ENCODE assay signal across 29 cellular contexts in the genomic region with DNA sequence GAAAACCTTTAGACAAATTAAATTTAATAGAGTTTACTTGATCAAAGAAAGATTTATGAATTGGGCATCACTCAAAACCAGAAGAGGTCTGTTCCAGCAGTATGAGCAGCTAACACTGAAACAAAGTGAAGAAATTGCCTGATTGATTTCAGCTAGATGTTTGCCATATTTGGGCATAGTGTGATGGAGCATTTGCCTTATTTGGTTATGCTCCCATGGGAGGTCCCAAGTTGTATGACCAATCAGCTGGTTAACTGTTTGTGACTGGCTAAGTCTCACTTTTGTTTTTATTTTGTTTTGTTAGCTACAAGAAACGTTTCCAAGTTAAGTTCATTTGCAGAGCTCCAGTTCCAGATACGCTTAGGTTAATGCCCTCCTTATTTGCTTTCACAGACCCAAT. TPM values are rescaled to one million over a fixed set of nuclear protein-coding genes. Genes with fewer than 3 reads are reported as not detected.
DNase-seq lines count a peak whose midpoint lies in the region; ATAC-seq, FAIRE-seq and TF ChIP-seq lines count a peak whose summit lies in the region.
"Had no signal": no experiment of that assay in that cellular context is flagged by ENCODE, and none has a peak within 500 bp of the region (broad histone marks: within the 10 kb centered on the region; RNA-seq: fewer than 3 reads in every experiment).

No MANE protein-coding gene starts in this region.

- H3K9me3 Mint-ChIP-seq in activated CD4-positive, alpha-beta T cell treated with anti-CD3 and anti-CD28 coated beads for 36 hours (ENCODE audit: low read depth) = no peaks in the 10 kb centered on the region
- H3K9me3 Mint-ChIP-seq: activated naive CD4-positive, alpha-beta T cell treated with anti-CD3 and anti-CD28 coated beads, Interleukin-2, amount 10 ng/mL, durations not matched to agents 7 days and 5 days; H9; natural killer cell had no signal

- TF ChIP-seq RAD21 in K562 (CRISPR knock-in tag; conservative IDR thresholded peaks at IDR 0.05 in 1 of 2, IDR thresholded peaks at IDR 0.05 in 1 of 2) = no peak

- CTCF ChIA-PET in activated CD4-positive, alpha-beta T cell treated with anti-CD3 and anti-CD28 coated beads for 36 hours (lab: Charles Lee) = interaction anchor here (1.0 to 1.3 kb wide), 2 partner anchors 27 to 36 kb away, joined by 3 to 4 read pairs; no protein-coding TSS in a partner anchor
- CTCF ChIA-PET in K562 (lab: Yijun Ruan, JAX; ENCODE audit: low intra/inter-chr PET ratio) = no interaction called here

- intact Hi-C loops in activated CD4-positive, alpha-beta T cell treated with anti-CD3 and anti-CD28 coated beads for 36 hours (cut with DNase I, micrococcal nuclease) = no loop called here
- intact Hi-C loops in K562 (cut with micrococcal nuclease) = no loop called here

- DNase-seq in activated CD4-positive, alpha-beta T cell treated with anti-CD3 and anti-CD28 coated beads for 36 hours = no peak
- no peak for DNase-seq in activated CD4-positive, alpha-beta T cell treated with anti-CD3 and anti-CD28 coated beads, Interleukin-2, amount 50 U/mL, for 4 hours
- DNase-seq in Karpas-422 (peak; percentile 53), K562 (ENCODE audit: extremely low read depth in 1 of 4, low spot score in 3 of 4) (no peak), stromal cell of bone marrow (ENCODE audit: low read depth) (peak; percentile 4)
- DNase-seq: 8988T; activated CD4-positive, alpha-beta T cell treated with anti-CD3 and anti-CD28 coated beads, Interleukin-2, amount 10 ng/mL, durations not matched to agents 7 days and 5 days; activated CD8-positive, alpha-beta memory T cell treated with anti-CD3 and anti-CD28 coated beads, Interleukin-2, amount 10 ng/mL, durations not matched to agents 7 days and 5 days; activated naive CD4-positive, alpha-beta T cell treated with anti-CD3 and anti-CD28 coated beads, Interleukin-2, amount 10 ng/mL, durations not matched to agents 7 days and 5 days; activated T-cell treated with anti-CD3 and anti-CD28 coated beads, Interleukin-2, amount 50 U/mL, for 72 hours; amniotic stem cell; brain microvascular endothelial cell; DMS153; H9; IMR-90; kidney; natural killer cell; NCI-H1436; NCI-H510A; retina; small intestine; stomach; tibial artery; WERI-Rb-1 had no signal

- no peaks in the 10 kb centered on the region for H3K9me1 ChIP-seq in K562 (ENCODE audit: control insufficient read depth, insufficient read depth, low read length)

- H3K9ac ChIP-seq in Karpas-422 (ENCODE audit: low read length) (no peak overlapping the region), K562 (ENCODE audit: insufficient read depth in 1 of 2, low read depth in 2 of 2, low read length in 2 of 2) (no peak overlapping the region)

- no peak for TF ChIP-seq POLR2A in K562 (conservative IDR thresholded peaks at IDR 0.05)

- TF ChIP-seq EP300 in K562 (IDR thresholded peaks at IDR 0.05; ENCODE audit: low read length) = no peak

- H3K79me2 ChIP-seq in Karpas-422 (ENCODE audit: low read length) = no peaks in the 10 kb centered on the region
- no peaks in the 10 kb centered on the region for H3K79me2 ChIP-seq in K562 (ENCODE audit: control insufficient read depth, insufficient read depth, low read length)

- H3K4me1 Mint-ChIP-seq in activated CD4-positive, alpha-beta T cell treated with anti-CD3 and anti-CD28 coated beads for 36 hours = no peaks in the 10 kb centered on the region
- H3K4me1 Mint-ChIP-seq: activated CD4-positive, alpha-beta T cell treated with anti-CD3 and anti-CD28 coated beads, Interleukin-2, amount 10 ng/mL, durations not matched to agents 7 days and 5 days; activated naive CD4-positive, alpha-beta T cell treated with anti-CD3 and anti-CD28 coated beads, Interleukin-2, amount 10 ng/mL, durations not matched to agents 7 days and 5 days; B cell; natural killer cell had no signal

- no peaks in the 10 kb centered on the region for H4K20me1 ChIP-seq in Karpas-422 (ENCODE audit: insufficient read depth, low read depth, low read length)
- no peaks in the 10 kb centered on the region for H4K20me1 ChIP-seq in K562 (replicated peaks; ENCODE audit: control insufficient read depth, insufficient read depth, low read length)

- no TSS peak for BruUV-seq in K562 (replicated peaks; lab: Mats Ljungman, UMichigan)

- in situ Hi-C loops in K562 (cut with MboI) = no loop called here

- TF ChIP-seq CTCF in K562 (IDR thresholded peaks at IDR 0.05 in 2 of 3, conservative IDR thresholded peaks at IDR 0.05 in 1 of 3; ENCODE audit: insufficient read depth in 2 of 3, low read depth in 1 of 3, low read length in 3 of 3) = no peak

- H3K4me1 ChIP-seq in Karpas-422 (ENCODE audit: low read length) (peaks cover 5% of the 10 kb centered on the region), K562 (replicated peaks in 1 of 2; ENCODE audit: control insufficient read depth in 2 of 2, insufficient read depth in 2 of 2, low read length in 2 of 2) (peaks cover 0 to under 1% of the 10 kb centered on the region in 2 experiments; a peak in 1 of 5 replicates)
- H3K4me1 ChIP-seq: stomach, tibial artery had no signal

- H3K4me3 ChIP-seq in Karpas-422 (ENCODE audit: low read length) = no peak overlapping the region
- no peak overlapping the region for H3K4me3 ChIP-seq in K562
- H3K4me3 ChIP-seq: stomach, tibial artery had no signal

- POLR2A ChIA-PET in activated CD4-positive, alpha-beta T cell treated with anti-CD3 and anti-CD28 coated beads for 36 hours (lab: Charles Lee) = no interaction called here
- POLR2A ChIA-PET in K562 (lab: Yijun Ruan, JAX) = interaction anchor here (0.5 to 1.1 kb wide), 4 partner anchors 8 to 33 kb away, joined by 3 to 4 read pairs (median 3); no protein-coding TSS in a partner anchor

- H3K27ac ChIP-seq in Karpas-422 (ENCODE audit: low read length) (no peak overlapping the region), K562 (ENCODE audit: extremely low read depth, low read depth, low read length) (no peak overlapping the region)
- H3K27ac ChIP-seq: brain microvascular endothelial cell, stomach, tibial artery, WERI-Rb-1 had no signal

- 44% methylated on average over 2 of the region's 2 CpGs for WGBS in K562 (ENCODE audit: insufficient coverage, low coverage, missing lambda C conversion rate)

- no peak overlapping the region for H2AFZ ChIP-seq in Karpas-422 (ENCODE audit: low read length)
- H2AFZ ChIP-seq in K562 (ENCODE audit: low read depth, low read length) = no peak overlapping the region

- peak; percentile 62 for FAIRE-seq in K562 (lab: Jason Lieb, UNC)
- FAIRE-seq: kidney, small intestine had no signal

- no peak overlapping the region for H3K27ac Mint-ChIP-seq in activated CD4-positive, alpha-beta T cell treated with anti-CD3 and anti-CD28 coated beads for 36 hours
- H3K27ac Mint-ChIP-seq: activated CD4-positive, alpha-beta T cell treated with anti-CD3 and anti-CD28 coated beads, Interleukin-2, amount 10 ng/mL, durations not matched to agents 7 days and 5 days; activated CD8-positive, alpha-beta memory T cell treated with anti-CD3 and anti-CD28 coated beads, Interleukin-2, amount 10 ng/mL, durations not matched to agents 7 days and 5 days; activated naive CD4-positive, alpha-beta T cell treated with anti-CD3 and anti-CD28 coated beads, Interleukin-2, amount 10 ng/mL, durations not matched to agents 7 days and 5 days; activated T-cell treated with anti-CD3 and anti-CD28 coated beads, Interleukin-2, amount 50 U/mL, for 72 hours; B cell; H9; natural killer cell had no signal

- H3K4me2 ChIP-seq in Karpas-422 (ENCODE audit: low read depth, low read length, poor library complexity, severe bottlenecking) (no peak overlapping the region), K562 (ENCODE audit: insufficient read depth, low read length) (no peak overlapping the region)

- ATAC-seq in activated CD4-positive, alpha-beta T cell treated with anti-CD3 and anti-CD28 coated beads for 36 hours = peak; percentile 39
- peak; percentile 84 for ATAC-seq in K562
- no peak for ATAC-seq in esophagus mucosa
- ATAC-seq in HG03439 (IDR thresholded peaks at IDR 0.05; ENCODE audit: unreplicated experiment) = no peak
- ATAC-seq in HG03135 (IDR thresholded peaks at IDR 0.05; ENCODE audit: unreplicated experiment) = no peak
- ATAC-seq: activated CD8-positive, alpha-beta memory T cell treated with anti-CD3 and anti-CD28 coated beads, Interleukin-2, amount 10 ng/mL, durations not matched to agents 7 days and 5 days; activated T-cell treated with anti-CD3 and anti-CD28 coated beads, Interleukin-2, amount 50 U/mL, for 72 hours; natural killer cell; Right ventricle myocardium inferior had no signal

- H3K4me3 Mint-ChIP-seq in activated CD4-positive, alpha-beta T cell treated with anti-CD3 and anti-CD28 coated beads for 36 hours = no peak overlapping the region
- H3K4me3 Mint-ChIP-seq: activated CD4-positive, alpha-beta T cell treated with anti-CD3 and anti-CD28 coated beads, Interleukin-2, amount 10 ng/mL, durations not matched to agents 7 days and 5 days; activated CD8-positive, alpha-beta memory T cell treated with anti-CD3 and anti-CD28 coated beads, Interleukin-2, amount 10 ng/mL, durations not matched to agents 7 days and 5 days; activated naive CD4-positive, alpha-beta T cell treated with anti-CD3 and anti-CD28 coated beads, Interleukin-2, amount 10 ng/mL, durations not matched to agents 7 days and 5 days; activated T-cell treated with anti-CD3 and anti-CD28 coated beads, Interleukin-2, amount 50 U/mL, for 72 hours; B cell; H9; natural killer cell had no signal

- H3K36me3 Mint-ChIP-seq in activated CD4-positive, alpha-beta T cell treated with anti-CD3 and anti-CD28 coated beads for 36 hours (ENCODE audit: low read depth) = no peaks in the 10 kb centered on the region
- H3K36me3 Mint-ChIP-seq: activated CD8-positive, alpha-beta memory T cell treated with anti-CD3 and anti-CD28 coated beads, Interleukin-2, amount 10 ng/mL, durations not matched to agents 7 days and 5 days; activated naive CD4-positive, alpha-beta T cell treated with anti-CD3 and anti-CD28 coated beads, Interleukin-2, amount 10 ng/mL, durations not matched to agents 7 days and 5 days; natural killer cell had no signal

- H3K27me3 ChIP-seq in Karpas-422 (ENCODE audit: low read length) = no peaks in the 10 kb centered on the region
- no peaks in the 10 kb centered on the region for H3K27me3 ChIP-seq in K562 (ENCODE audit: control insufficient read depth in 2 of 2, insufficient read depth in 2 of 2, low read length in 2 of 2)
- H3K27me3 ChIP-seq: brain microvascular endothelial cell, stomach, tibial artery had no signal

- H3K9me2 ChIP-seq in Karpas-422 (replicated peaks; ENCODE audit: insufficient read depth, low read length) = no peaks in the 10 kb centered on the region

- no peaks in the 10 kb centered on the region for H3K27me3 Mint-ChIP-seq in activated CD4-positive, alpha-beta T cell treated with anti-CD3 and anti-CD28 coated beads for 36 hours
- H3K27me3 Mint-ChIP-seq: activated CD4-positive, alpha-beta T cell treated with anti-CD3 and anti-CD28 coated beads, Interleukin-2, amount 10 ng/mL, durations not matched to agents 7 days and 5 days; B cell had no signal

- H3K9me3 ChIP-seq in Karpas-422 (ENCODE audit: low read length) = no peaks in the 10 kb centered on the region
- H3K9me3 ChIP-seq in K562 (replicated peaks; ENCODE audit: control insufficient read depth, insufficient read depth, low read depth, low read length) = no peaks in the 10 kb centered on the region
- H3K9me3 ChIP-seq: stomach, tibial artery had no signal

- H3K36me3 ChIP-seq in Karpas-422 (ENCODE audit: insufficient read depth, low read length) (no peaks in the 10 kb centered on the region), K562 (ENCODE audit: control insufficient read depth, insufficient read depth, low read length) (no peaks in the 10 kb centered on the region)
- H3K36me3 ChIP-seq: brain microvascular endothelial cell, stomach, tibial artery, WERI-Rb-1 had no signal

RNA-seq across cellular contexts. Expression of a gene that starts 53.3 kb away (rescaled TPM):
- total RNA-seq in activated CD4-positive, alpha-beta T cell treated with anti-CD3 and anti-CD28 coated beads for 36 hours = 100 to 1,000 TPM; 209 to 240 TPM
- total RNA-seq in Karpas-422 (2014; rRNA removed; shearing (Covaris generic); ENCODE audit: low replicate concordance) = 49.8 and 94.5 TPM in 2 replicates
- 39.5 and 78.6 TPM in 2 replicates for total RNA-seq in K562 (2011; cell fraction: chromatin; rRNA removed; ENCODE audit: low replicate concordance)
- total RNA-seq in K562 (2011; cell fraction: nucleolus; rRNA removed) = 36.1 and 37.5 TPM in 2 replicates
- 31.4 TPM in 2 replicates for total RNA-seq in K562 (2011; cell fraction: nucleoplasm; rRNA removed)
- total RNA-seq in K562 (2014; rRNA removed) = 124 and 131 TPM in 2 replicates
- total RNA-seq in K562 (2014; rRNA removed; fragmentation: Illumina TruSeq; extraction: Trizol) = 155 and 182 TPM in 2 replicates
- 154 and 157 TPM in 2 replicates for total RNA-seq in K562 (2015; rRNA removed; fragmentation: Illumina TruSeq; extraction: Trizol)
- 152 and 190 TPM in 2 replicates for total RNA-seq in K562 (2021)
- polyA plus RNA-seq in K562 (2011; rRNA removed) = 73.3 and 84.2 TPM in 2 replicates
- polyA plus RNA-seq in K562 (2011; cell fraction: cytosol; rRNA removed) = 39.1 and 92.5 TPM in 2 replicates
- 25.1 and 42.3 TPM in 2 replicates for polyA plus RNA-seq in K562 (2011; cell fraction: nucleus; rRNA removed)
- 96.5 and 139 TPM in 2 replicates for polyA plus RNA-seq in K562 (2012)
- polyA plus RNA-seq in K562 (2014; fragmentation: Illumina TruSeq; extraction: Trizol) = 148 and 158 TPM in 2 replicates
- polyA plus RNA-seq in K562 (2014; fragmentation: Nextera tagmentation; extraction: Ambion mirVana) = 1 to 10 TPM; 2.8 to 7.6 TPM
- 100 and 123 TPM in 2 replicates for polyA plus RNA-seq in K562 (2014; rRNA removed)
- polyA minus RNA-seq in K562 (2011; rRNA and poly(A)+ RNA removed) = 96.8 and 136 TPM in 2 replicates
- 68.8 and 87.5 TPM in 2 replicates for polyA minus RNA-seq in K562 (2011; cell fraction: cytosol; rRNA and poly(A)+ RNA removed)
- polyA minus RNA-seq in K562 (2011; cell fraction: nucleus; rRNA and poly(A)+ RNA removed) = 32.4 and 38.9 TPM in 2 replicates
- 34.1 TPM for total RNA-seq in esophagus mucosa

Comparison
In these comparisons a context has a peak if more than half of its experiments do, and no peak if none do; other contexts are left out.
1. ATAC-seq: peak in activated CD4-positive, alpha-beta T cell treated with anti-CD3 and anti-CD28 coated beads for 36 hours (single experiment) and K562 (single experiment); none in esophagus mucosa (single experiment), HG03439 (single experiment) and HG03135 (single experiment).
2. DNase-seq: peak in Karpas-422 (single experiment) and stromal cell of bone marrow (single experiment); none in activated CD4-positive, alpha-beta T cell treated with anti-CD3 and anti-CD28 coated beads for 36 hours (single experiment), activated CD4-positive, alpha-beta T cell treated with anti-CD3 and anti-CD28 coated beads, Interleukin-2, amount 50 U/mL, for 4 hours (0 of 2) and K562 (0 of 4).